14 cellular contexts compared by ENCODE assay signal in the genomic region with DNA sequence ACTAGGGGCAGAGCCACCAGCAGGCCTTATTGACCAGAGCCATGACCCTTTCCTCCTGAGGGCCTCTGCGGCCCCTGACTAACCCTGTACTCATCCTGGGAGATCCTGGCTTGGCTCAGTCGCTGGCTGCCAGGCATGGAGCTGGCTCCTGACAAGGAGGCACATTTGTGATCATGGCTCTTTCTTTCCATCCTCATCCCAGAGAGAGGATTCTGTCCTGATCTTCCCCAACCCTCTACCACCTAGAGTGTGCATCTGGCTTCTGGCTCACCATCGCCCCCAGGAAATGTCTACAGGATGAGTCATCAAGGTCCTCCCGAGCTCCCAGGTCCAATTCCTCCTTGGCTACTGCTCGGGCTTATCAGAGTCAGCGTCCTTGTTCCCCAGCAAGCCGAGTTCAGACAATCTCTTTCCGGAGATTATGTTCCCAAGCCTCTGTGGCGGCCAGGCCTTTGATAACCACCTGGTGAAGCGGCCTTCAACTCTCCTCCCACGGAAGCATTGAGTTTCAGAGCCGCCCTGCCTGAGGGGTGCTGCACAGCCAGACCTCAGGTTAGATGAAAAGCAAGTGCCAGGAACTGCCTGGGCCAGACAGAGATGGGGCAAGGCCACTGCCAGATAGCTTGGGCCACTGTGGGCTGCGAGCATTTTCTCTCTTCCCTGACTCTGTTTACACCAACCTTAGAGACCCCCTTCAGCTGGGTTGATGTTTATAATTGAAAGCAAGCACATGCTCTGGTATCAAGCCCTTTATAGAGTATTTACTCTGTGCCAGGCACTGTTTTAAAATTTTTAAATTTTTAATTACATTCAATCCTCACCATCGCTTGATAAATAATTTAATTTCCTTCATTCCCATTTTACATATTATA. TPM values are rescaled to one million over a fixed set of nuclear protein-coding genes. Genes with fewer than 3 reads are reported as not detected.
DNase-seq lines count a peak whose midpoint lies in the region; ATAC-seq lines count a peak whose summit lies in the region.
"Had no signal": no experiment of that assay in that cellular context is flagged by ENCODE, and none has a peak within 500 bp of the region (broad histone marks: within the 10 kb centered on the region; RNA-seq: fewer than 3 reads in every experiment).

No MANE protein-coding gene starts in this region.

- no peaks in the 10 kb centered on the region for H3K27me3 Mint-ChIP-seq in activated naive CD4-positive, alpha-beta T cell treated with anti-CD3 and anti-CD28 coated beads for 36 hours (ENCODE audit: low read depth)

- peak overlapping the region; percentile 17 for H3K9ac ChIP-seq in HUES6 (ENCODE audit: low read length)

- H3K27ac Mint-ChIP-seq in activated naive CD4-positive, alpha-beta T cell treated with anti-CD3 and anti-CD28 coated beads for 36 hours, result no peak overlapping the region
- H3K27ac Mint-ChIP-seq: CD8-positive, alpha-beta T cell; T-helper 17 cell had no signal

- peaks cover 8% of the 10 kb centered on the region; the same call in 1 of the 2 replicates for H3K4me1 ChIP-seq in HUES6 (ENCODE audit: control insufficient read depth, insufficient read depth, low read length)

- no peaks in the 10 kb centered on the region for H3K9me3 Mint-ChIP-seq in activated naive CD4-positive, alpha-beta T cell treated with anti-CD3 and anti-CD28 coated beads for 36 hours
- H3K9me3 Mint-ChIP-seq: CD8-positive, alpha-beta T cell had no signal

- H3K36me3 Mint-ChIP-seq in activated naive CD4-positive, alpha-beta T cell treated with anti-CD3 and anti-CD28 coated beads for 36 hours (ENCODE audit: low read depth), result no peaks in the 10 kb centered on the region
- H3K36me3 Mint-ChIP-seq: CD8-positive, alpha-beta T cell had no signal

- DNase-seq in CMK (ENCODE audit: low read depth) (peak; percentile 91), amniotic epithelial cell (ENCODE audit: low read depth) (peak; percentile 77), islet precursor cell (peak; percentile 93), left colon (no peak), SHP77 treated with DMSO at 0.1 percent for 48 hours (lab: John Stamatoyannopoulos, UW) (no peak)
- DNase-seq in activated CD8-positive, alpha-beta memory T cell treated with anti-CD3 and anti-CD28 coated beads for 24 hours, result no peak
- no peak for DNase-seq in activated naive CD4-positive, alpha-beta T cell treated with anti-CD3 and anti-CD28 coated beads for 36 hours
- DNase-seq: CD8-positive, alpha-beta T cell; central memory CD4-positive, alpha-beta T cell; head of caudate nucleus; NCI-H524 treated with DMSO at 0.1 percent for 48 hours; T-helper 17 cell had no signal

- intact Hi-C loops in left colon (cut with DNase I, micrococcal nuclease), result no loop called here
- intact Hi-C loops in activated naive CD4-positive, alpha-beta T cell treated with anti-CD3 and anti-CD28 coated beads for 36 hours (cut with micrococcal nuclease), result no loop called here

- H3K27ac ChIP-seq in HUES6 (ENCODE audit: low read depth, low read length), result peak overlapping the region; percentile 4; the same call in 1 of the 2 replicates

- no peaks in the 10 kb centered on the region for H3K4me1 Mint-ChIP-seq in activated naive CD4-positive, alpha-beta T cell treated with anti-CD3 and anti-CD28 coated beads for 36 hours (ENCODE audit: low read depth)

- H3K27me3 ChIP-seq in HUES6 (ENCODE audit: control insufficient read depth, insufficient read depth, low read length), result no peaks in the 10 kb centered on the region

- peaks cover 7% of the 10 kb centered on the region; the same call in 1 of the 2 replicates for H3K9me3 ChIP-seq in HUES6 (ENCODE audit: control insufficient read depth, insufficient read depth, low read depth, low read length)

- no peaks in the 10 kb centered on the region for H3K36me3 ChIP-seq in HUES6 (ENCODE audit: control insufficient read depth, insufficient read depth, low read length)

- ATAC-seq in left colon, result no peak
- ATAC-seq: CD8-positive, alpha-beta T cell; sciatic nerve; T-helper 17 cell had no signal

- H3K4me3 ChIP-seq in HUES6 (ENCODE audit: low read depth, low read length), result no peak overlapping the region

- CTCF ChIA-PET in activated naive CD4-positive, alpha-beta T cell treated with anti-CD3 and anti-CD28 coated beads for 36 hours (lab: Charles Lee), result interaction anchor here (0.5 kb wide), 1 partner anchor 323 kb away, joined by 3 read pairs; no protein-coding TSS in a partner anchor

- no peak overlapping the region for H3K4me3 Mint-ChIP-seq in activated naive CD4-positive, alpha-beta T cell treated with anti-CD3 and anti-CD28 coated beads for 36 hours
- H3K4me3 Mint-ChIP-seq: CD8-positive, alpha-beta T cell; T-helper 17 cell had no signal

RNA-seq across cellular contexts. Expression of gene MRPS22, which starts 44.3 kb away (rescaled TPM):
- 10 to 100 TPM; 48.3 to 48.7 TPM for total RNA-seq in left colon
- 10 to 100 TPM; 66.8 to 69.1 TPM for total RNA-seq in activated naive CD4-positive, alpha-beta T cell treated with anti-CD3 and anti-CD28 coated beads for 36 hours

Comparison
In these comparisons a context has a peak if more than half of its experiments do, and no peak if none do; other contexts are left out.
1. DNase-seq: peak in CMK (single experiment), amniotic epithelial cell (single experiment) and islet precursor cell (single experiment); none in left colon (0 of 2), activated CD8-positive, alpha-beta memory T cell treated with anti-CD3 and anti-CD28 coated beads for 24 hours (single experiment), activated naive CD4-positive, alpha-beta T cell treated with anti-CD3 and anti-CD28 coated beads for 36 hours (single experiment) and SHP77 treated with DMSO at 0.1 percent for 48 hours (single experiment).